8 cellular contexts compared by ENCODE assay signal in the genomic region with DNA sequence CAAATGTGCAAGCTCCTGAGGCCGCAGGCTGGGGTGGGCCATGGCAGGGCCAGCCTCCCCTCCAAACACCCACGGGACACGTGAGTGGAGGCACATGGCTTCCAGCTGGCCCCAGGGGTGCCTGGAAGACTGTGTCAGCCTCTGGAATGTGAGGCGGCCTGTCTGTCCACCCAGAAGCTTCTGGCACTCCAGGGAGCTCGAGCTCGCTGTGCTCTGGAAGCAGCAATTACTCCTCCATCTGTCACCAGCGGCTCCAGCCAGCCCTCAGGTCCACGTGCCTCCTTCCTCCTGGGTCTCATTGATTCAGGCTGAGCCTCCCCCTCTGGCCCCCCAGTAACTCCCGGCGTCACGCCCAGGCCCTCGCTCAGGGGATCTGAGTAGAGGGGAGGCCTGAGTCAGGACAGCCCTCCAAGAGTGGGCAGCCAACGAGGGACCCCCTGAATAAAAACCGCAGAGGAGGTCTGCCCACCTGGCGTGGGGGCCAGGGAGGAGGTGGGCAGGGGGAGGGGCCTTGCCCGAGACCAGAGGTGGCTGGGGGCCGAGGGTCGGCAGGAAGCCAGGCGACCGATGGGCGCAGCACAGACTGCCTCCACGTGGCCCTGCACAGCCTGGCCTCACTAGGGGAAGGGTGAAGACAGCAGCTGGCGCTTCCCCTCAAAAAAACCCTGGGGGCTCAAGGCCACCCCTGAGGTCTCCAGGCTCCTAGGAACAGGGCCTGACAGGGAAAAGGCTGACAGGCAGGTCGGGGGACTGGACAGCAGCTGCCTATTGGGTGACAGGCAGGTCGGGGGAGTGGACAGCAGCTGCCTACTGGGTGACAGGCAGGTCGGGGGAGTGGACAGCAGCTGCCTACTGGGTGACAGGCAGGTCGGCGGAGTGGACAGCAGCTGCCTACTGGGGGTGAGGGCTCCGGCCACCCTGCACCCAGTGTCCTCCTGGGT.
DNase-seq lines count a peak whose midpoint lies in the region; ATAC-seq and TF ChIP-seq lines count a peak whose summit lies in the region.

No MANE protein-coding gene starts in this region.

- no peak for ATAC-seq in HG03135 (IDR thresholded peaks at IDR 0.05; ENCODE audit: unreplicated experiment)

- TF ChIP-seq CTCF in epithelial cell of esophagus (IDR thresholded peaks at IDR 0.05; ENCODE audit: insufficient read depth, low read depth, low read length, missing control alignments) = no peak

- no peak overlapping the region for H3K4me3 ChIP-seq in epithelial cell of esophagus (ENCODE audit: low read length)

- DNase-seq in AG20443 (ENCODE audit: low spot score) (peak; percentile 94), NCI-H446 treated with DMSO at 0.1 percent for 48 hours (lab: John Stamatoyannopoulos, UW) (peak; percentile 83), epithelial cell of esophagus (ENCODE audit: low read depth) (peak; percentile 60), non-pigmented ciliary epithelial cell (ENCODE audit: low read depth) (peak; percentile 62), NCI-H2081 (lab: John Stamatoyannopoulos, UW) (no peak), NOMO-1 treated with DMSO at 0.1 percent for 48 hours (lab: John Stamatoyannopoulos, UW; ENCODE audit: unreplicated experiment) (no peak), NCI-H510A (lab: John Stamatoyannopoulos, UW) (no peak)

Comparison
In these comparisons a context has a peak if more than half of its experiments do, and no peak if none do; other contexts are left out.
1. DNase-seq: peak in AG20443 (single experiment), NCI-H446 treated with DMSO at 0.1 percent for 48 hours (single experiment), epithelial cell of esophagus (single experiment) and non-pigmented ciliary epithelial cell (single experiment); none in NCI-H2081 (0 of 2), NOMO-1 treated with DMSO at 0.1 percent for 48 hours (single experiment) and NCI-H510A (single experiment).